Comparison of ENCODE assay signal across 9 cellular contexts in the genomic region with DNA sequence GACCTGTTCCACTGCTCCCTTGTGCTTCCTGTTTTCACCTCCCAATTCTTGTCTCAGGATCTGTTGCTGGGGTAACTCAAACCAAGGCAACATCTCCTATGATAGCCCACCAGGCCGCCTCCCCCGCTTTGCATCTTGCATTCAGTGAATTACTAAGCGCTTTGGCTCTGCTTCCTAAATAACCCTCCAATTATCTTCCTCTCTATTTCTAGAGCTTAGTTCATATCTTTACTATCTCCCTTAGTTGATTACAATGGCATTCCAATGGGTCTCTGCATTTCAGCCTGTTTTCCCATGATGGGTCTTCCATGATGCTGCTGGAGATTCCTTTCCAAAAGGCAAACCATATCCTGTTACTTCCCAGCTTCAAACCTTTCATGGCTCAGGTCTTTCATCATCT.
"Had no signal": no experiment of that assay in that cellular context is flagged by ENCODE, and none has a peak within 500 bp of the region (broad histone marks: within the 10 kb centered on the region; RNA-seq: fewer than 3 reads in every experiment).

No MANE protein-coding gene starts in this region.

- H3K27me3 Mint-ChIP-seq: IgD-negative memory B cell had no signal

- H3K4me1 Mint-ChIP-seq: IgD-negative memory B cell had no signal

- H3K27ac Mint-ChIP-seq: HFFc6, IgD-negative memory B cell had no signal

- H3K36me3 Mint-ChIP-seq: IgD-negative memory B cell had no signal

- DNase-seq: GOT3, H7, HFFc6, KBM-7 had no signal

- H3K36me3 ChIP-seq: HAP-1 had no signal

- H3K4me3 ChIP-seq: HAP-1 had no signal

- H3K27ac ChIP-seq: HL-60 had no signal

- H3K4me3 Mint-ChIP-seq: HFFc6, IgD-negative memory B cell had no signal

- H3K9me3 ChIP-seq: HAP-1 had no signal

- ATAC-seq: HCT116, HepG2 had no signal
